1 cellular context compared by ENCODE assay signal in the genomic region with DNA sequence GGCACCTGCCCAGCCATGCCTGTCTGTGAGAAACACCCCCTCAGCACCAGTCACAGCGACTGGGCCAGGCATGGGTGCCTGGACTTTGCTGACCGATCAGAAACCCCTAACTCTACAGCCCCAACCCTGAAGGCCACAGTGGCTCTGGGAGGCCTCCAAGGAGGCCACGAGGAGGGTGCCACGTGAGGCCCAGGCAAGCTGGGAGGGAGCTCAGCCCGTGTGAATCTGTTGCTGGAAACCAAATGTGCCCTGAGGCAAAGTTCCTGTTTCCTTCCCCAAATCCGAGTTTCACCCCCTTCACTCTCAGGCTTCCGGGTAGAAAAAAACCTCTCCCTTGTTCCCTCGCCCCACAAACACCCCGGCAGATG.
TF ChIP-seq lines count a peak whose summit lies in the region.

No MANE protein-coding gene starts in this region.

TF ChIP-seq in H1, 55 proteins besides CTCF, POLR2A, EP300 and RAD21:
- TF ChIP-seq BCL11A (IDR thresholded peaks at IDR 0.05; ENCODE audit: low read depth in 2 of 2, low read length in 2 of 2) (no peak), EGR1 (IDR thresholded peaks at IDR 0.05; ENCODE audit: borderline replicate concordance, low read depth, low read length) (peak; percentile 42; the same call in 1 of the 2 replicates)
